Comparison of ENCODE assay signal across 8 cellular contexts in genomic region chr3:4994144-4994730, GRCh38. TPM values are rescaled to one million over a fixed set of nuclear protein-coding genes. Genes with fewer than 3 reads are reported as not detected.
DNase-seq lines count a peak whose midpoint lies in the region; ATAC-seq and TF ChIP-seq lines count a peak whose summit lies in the region.

No MANE protein-coding gene starts in this region.

- H3K4me1 Mint-ChIP-seq in activated CD4-positive, alpha-beta T cell treated with anti-CD3 and anti-CD28 coated beads for 36 hours: peaks cover 25% of the 10 kb centered on the region
- H3K4me1 Mint-ChIP-seq in activated CD4-positive, alpha-beta T cell treated with anti-CD3 and anti-CD28 coated beads, Interleukin-2, amount 10 ng/mL, durations not matched to agents 7 days and 5 days: peaks cover 14% of the 10 kb centered on the region
- H3K4me1 Mint-ChIP-seq in activated CD8-positive, alpha-beta memory T cell treated with anti-CD3 and anti-CD28 coated beads, Interleukin-2, amount 10 ng/mL, durations not matched to agents 7 days and 5 days: peaks cover 52% of the 10 kb centered on the region

- peaks cover 0 to 17% (median 7%) of the 10 kb centered on the region in 3 donors for H3K4me1 ChIP-seq in gastroesophageal sphincter
- H3K4me1 ChIP-seq in thyroid gland: peaks cover 9 to 18% of the 10 kb centered on the region in 2 donors

- no peaks in the 10 kb centered on the region for H3K36me3 ChIP-seq in gastroesophageal sphincter
- H3K36me3 ChIP-seq in thyroid gland: no peaks in the 10 kb centered on the region

- H3K27ac ChIP-seq in gastroesophageal sphincter (peak overlapping the region in 3 of 4 donors; percentile 20 to 70 (median 69)), thyroid gland (peak overlapping the region; percentile 80 to 85 (median 82))

- intact Hi-C loops in activated CD4-positive, alpha-beta T cell treated with anti-CD3 and anti-CD28 coated beads for 36 hours (cut with DNase I, micrococcal nuclease): no loop called here
- intact Hi-C loops in thyroid gland (cut with DNase I): no loop called here

- H3K27me3 Mint-ChIP-seq in activated CD4-positive, alpha-beta T cell treated with anti-CD3 and anti-CD28 coated beads for 36 hours: no peaks in the 10 kb centered on the region
- no peaks in the 10 kb centered on the region for H3K27me3 Mint-ChIP-seq in activated CD4-positive, alpha-beta T cell treated with anti-CD3 and anti-CD28 coated beads, Interleukin-2, amount 10 ng/mL, durations not matched to agents 7 days and 5 days
- no peaks in the 10 kb centered on the region for H3K27me3 Mint-ChIP-seq in activated CD8-positive, alpha-beta memory T cell treated with anti-CD3 and anti-CD28 coated beads, Interleukin-2, amount 10 ng/mL, durations not matched to agents 7 days and 5 days

- peak overlapping the region; percentile 34 for H3K27ac Mint-ChIP-seq in activated CD4-positive, alpha-beta T cell treated with anti-CD3 and anti-CD28 coated beads for 36 hours
- no peak overlapping the region for H3K27ac Mint-ChIP-seq in activated CD4-positive, alpha-beta T cell treated with anti-CD3 and anti-CD28 coated beads, Interleukin-2, amount 10 ng/mL, durations not matched to agents 7 days and 5 days
- H3K27ac Mint-ChIP-seq in activated CD8-positive, alpha-beta memory T cell treated with anti-CD3 and anti-CD28 coated beads, Interleukin-2, amount 10 ng/mL, durations not matched to agents 7 days and 5 days: no peak overlapping the region

- ATAC-seq in activated CD4-positive, alpha-beta T cell treated with anti-CD3 and anti-CD28 coated beads for 36 hours: peak; percentile 92
- ATAC-seq in activated CD8-positive, alpha-beta memory T cell treated with anti-CD3 and anti-CD28 coated beads, Interleukin-2, amount 10 ng/mL, durations not matched to agents 7 days and 5 days: peak; percentile 54
- no peak for ATAC-seq in gastroesophageal sphincter
- no peak for ATAC-seq in HG02623 (IDR thresholded peaks at IDR 0.05; ENCODE audit: unreplicated experiment)

- POLR2A ChIA-PET in activated CD4-positive, alpha-beta T cell treated with anti-CD3 and anti-CD28 coated beads for 36 hours (lab: Charles Lee): no interaction called here
- POLR2A ChIA-PET in activated CD4-positive, alpha-beta T cell treated with anti-CD3 and anti-CD28 coated beads, Interleukin-2, amount 10 ng/mL, durations not matched to agents 7 days and 5 days (lab: Charles Lee): no interaction called here

- no peak overlapping the region for H3K4me3 ChIP-seq in gastroesophageal sphincter
- no peak overlapping the region for H3K4me3 ChIP-seq in thyroid gland (replicated peaks in 1 of 3)

- H3K4me3 Mint-ChIP-seq in activated CD4-positive, alpha-beta T cell treated with anti-CD3 and anti-CD28 coated beads for 36 hours: no peak overlapping the region
- H3K4me3 Mint-ChIP-seq in activated CD4-positive, alpha-beta T cell treated with anti-CD3 and anti-CD28 coated beads, Interleukin-2, amount 10 ng/mL, durations not matched to agents 7 days and 5 days: no peak overlapping the region
- H3K4me3 Mint-ChIP-seq in activated CD8-positive, alpha-beta memory T cell treated with anti-CD3 and anti-CD28 coated beads, Interleukin-2, amount 10 ng/mL, durations not matched to agents 7 days and 5 days: no peak overlapping the region

- H3K36me3 Mint-ChIP-seq in activated CD4-positive, alpha-beta T cell treated with anti-CD3 and anti-CD28 coated beads for 36 hours (ENCODE audit: low read depth): no peaks in the 10 kb centered on the region
- H3K36me3 Mint-ChIP-seq in activated CD4-positive, alpha-beta T cell treated with anti-CD3 and anti-CD28 coated beads, Interleukin-2, amount 10 ng/mL, durations not matched to agents 7 days and 5 days (ENCODE audit: low read depth): no peaks in the 10 kb centered on the region
- peaks cover 2% of the 10 kb centered on the region for H3K36me3 Mint-ChIP-seq in activated CD8-positive, alpha-beta memory T cell treated with anti-CD3 and anti-CD28 coated beads, Interleukin-2, amount 10 ng/mL, durations not matched to agents 7 days and 5 days

- DNase-seq in activated CD4-positive, alpha-beta T cell treated with anti-CD3 and anti-CD28 coated beads for 36 hours: no peak
- DNase-seq in activated CD4-positive, alpha-beta T cell treated with anti-CD3 and anti-CD28 coated beads, Interleukin-2, amount 10 ng/mL, durations not matched to agents 7 days and 5 days: no peak
- DNase-seq in activated CD8-positive, alpha-beta memory T cell treated with anti-CD3 and anti-CD28 coated beads, Interleukin-2, amount 10 ng/mL, durations not matched to agents 7 days and 5 days: peak; percentile 40
- DNase-seq in thyroid gland (no peak), NCI-H1092 (lab: John Stamatoyannopoulos, UW) (no peak), SHP77 treated with DMSO at 0.1 percent for 48 hours (lab: John Stamatoyannopoulos, UW) (no peak)

- TF ChIP-seq CTCF in gastroesophageal sphincter (IDR thresholded peaks at IDR 0.05): no peak
- TF ChIP-seq CTCF in thyroid gland (IDR thresholded peaks at IDR 0.05): no peak

- H3K9me3 ChIP-seq in gastroesophageal sphincter (no peaks in the 10 kb centered on the region), thyroid gland (no peaks in the 10 kb centered on the region)

- H3K9me3 Mint-ChIP-seq in activated CD4-positive, alpha-beta T cell treated with anti-CD3 and anti-CD28 coated beads for 36 hours (ENCODE audit: low read depth): no peaks in the 10 kb centered on the region
- H3K9me3 Mint-ChIP-seq in activated CD4-positive, alpha-beta T cell treated with anti-CD3 and anti-CD28 coated beads, Interleukin-2, amount 10 ng/mL, durations not matched to agents 7 days and 5 days: no peaks in the 10 kb centered on the region
- no peaks in the 10 kb centered on the region for H3K9me3 Mint-ChIP-seq in activated CD8-positive, alpha-beta memory T cell treated with anti-CD3 and anti-CD28 coated beads, Interleukin-2, amount 10 ng/mL, durations not matched to agents 7 days and 5 days (ENCODE audit: low read depth)

- CTCF ChIA-PET in activated CD4-positive, alpha-beta T cell treated with anti-CD3 and anti-CD28 coated beads for 36 hours (lab: Charles Lee): interaction anchor here (0.6 to 1.6 kb wide), 7 partner anchors 10 to 273 kb away, joined by 3 to 7 read pairs (median 3); no protein-coding TSS in a partner anchor
- CTCF ChIA-PET in activated CD4-positive, alpha-beta T cell treated with anti-CD3 and anti-CD28 coated beads, Interleukin-2, amount 10 ng/mL, durations not matched to agents 7 days and 5 days (lab: Charles Lee): interaction anchor here (0.5 to 4.3 kb wide), 10 partner anchors 8 to 283 kb away, joined by 3 to 23 read pairs (median 6); partner anchors contain the start of gene BHLHE40
- CTCF ChIA-PET in activated CD8-positive, alpha-beta memory T cell treated with anti-CD3 and anti-CD28 coated beads, Interleukin-2, amount 10 ng/mL, durations not matched to agents 7 days and 5 days (lab: Charles Lee): interaction anchor here (0.8 to 2.6 kb wide), 5 partner anchors 9 to 282 kb away, joined by 3 to 9 read pairs (median 5); no protein-coding TSS in a partner anchor

- H3K27me3 ChIP-seq in gastroesophageal sphincter (no peaks in the 10 kb centered on the region), thyroid gland (no peaks in the 10 kb centered on the region)

- no peak for TF ChIP-seq EP300 in gastroesophageal sphincter (IDR thresholded peaks at IDR 0.05)

- TF ChIP-seq POLR2A in gastroesophageal sphincter (IDR thresholded peaks at IDR 0.05): no peak
- no peak for TF ChIP-seq POLR2A in thyroid gland (IDR thresholded peaks at IDR 0.05)

RNA-seq across cellular contexts. Expression of gene BHLHE40, which starts 15.0 kb away (rescaled TPM):
- total RNA-seq in activated CD4-positive, alpha-beta T cell treated with anti-CD3 and anti-CD28 coated beads for 36 hours: 100 to 1,000 TPM; 258 to 273 TPM
- total RNA-seq in activated CD4-positive, alpha-beta T cell treated with anti-CD3 and anti-CD28 coated beads, Interleukin-2, amount 10 ng/mL, durations not matched to agents 7 days and 5 days: 100 to 1,000 TPM; 105 to 112 TPM
- total RNA-seq in activated CD8-positive, alpha-beta memory T cell treated with anti-CD3 and anti-CD28 coated beads, Interleukin-2, amount 10 ng/mL, durations not matched to agents 7 days and 5 days: 100 to 1,000 TPM; 281 to 491 TPM
- total RNA-seq in gastroesophageal sphincter (10 to 100 TPM in 3 of 4 donors, 1 to 10 TPM in 1; 7.8 to 46.0 (median 14.0) TPM), thyroid gland (10 to 100 TPM; 13.1 to 28.5 (median 20.2) TPM)

Comparison
In these comparisons a context has a peak if more than half of its experiments do, and no peak if none do; other contexts are left out.
1. ATAC-seq: peak in activated CD4-positive, alpha-beta T cell treated with anti-CD3 and anti-CD28 coated beads for 36 hours (single experiment) and activated CD8-positive, alpha-beta memory T cell treated with anti-CD3 and anti-CD28 coated beads, Interleukin-2, amount 10 ng/mL, durations not matched to agents 7 days and 5 days (single experiment); none in gastroesophageal sphincter (single experiment) and HG02623 (single experiment).